8 cellular contexts compared by ENCODE assay signal in the genomic region with DNA sequence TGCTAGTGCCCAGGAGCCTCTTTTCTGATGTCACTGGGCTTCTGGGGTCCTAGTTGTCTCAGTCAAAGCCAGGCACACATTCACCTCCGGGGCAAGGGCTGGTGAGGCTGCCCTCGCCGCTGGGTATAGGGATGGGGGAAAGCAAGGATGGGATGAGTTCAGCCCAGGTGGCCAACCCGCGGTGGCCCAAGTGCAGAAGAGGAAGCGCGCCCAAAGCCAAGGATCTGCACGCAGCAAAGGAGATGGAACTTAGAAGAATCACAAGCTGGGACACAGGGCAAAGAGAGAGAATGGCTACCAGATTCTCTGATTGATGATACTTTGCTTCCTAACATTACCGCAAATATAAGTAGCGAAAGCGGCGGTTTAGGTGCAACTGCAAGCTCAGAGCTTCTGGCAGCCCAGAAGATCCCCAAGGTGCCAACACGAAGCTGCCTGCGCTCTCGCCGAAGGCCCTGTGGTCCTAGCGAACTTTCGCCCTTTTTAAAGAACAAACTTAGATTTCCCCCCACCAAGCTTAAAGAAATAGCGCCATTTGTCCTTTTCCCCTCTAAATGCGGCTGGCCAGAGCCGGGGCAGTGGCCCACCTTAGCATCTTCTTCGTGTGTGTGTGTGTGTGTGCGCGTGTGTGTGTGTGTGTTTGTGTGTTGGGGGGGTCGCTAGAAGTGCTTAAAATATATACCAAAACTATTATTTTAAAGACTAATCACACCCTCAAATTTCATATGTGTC. TPM values are rescaled to one million over a fixed set of nuclear protein-coding genes. Genes with fewer than 3 reads are reported as not detected.
DNase-seq lines count a peak whose midpoint lies in the region; ATAC-seq and TF ChIP-seq lines count a peak whose summit lies in the region.

No MANE protein-coding gene starts in this region.

- no peaks in the 10 kb centered on the region for H3K9me3 Mint-ChIP-seq in endothelial cell (ENCODE audit: unreplicated experiment)

- intact Hi-C loops in colonic mucosa (cut with DNase I): loop anchor here (10.0 kb wide), 2 partner anchors 498 to 648 kb away; no protein-coding TSS in a partner anchor

- peaks cover 44% of the 10 kb centered on the region for H4K20me1 ChIP-seq in BLaER1

- TF ChIP-seq CTCF in endothelial cell (IDR thresholded peaks at IDR 0.05; ENCODE audit: unreplicated experiment): no peak
- no peak for TF ChIP-seq CTCF in colonic mucosa (IDR thresholded peaks at IDR 0.05)

- peaks cover 26% of the 10 kb centered on the region for H3K27me3 Mint-ChIP-seq in endothelial cell (ENCODE audit: unreplicated experiment)

- H3K4me1 ChIP-seq in BLaER1 (peaks cover 47% of the 10 kb centered on the region), SJCRH30 (no peaks in the 10 kb centered on the region), trophoblast cell (ENCODE audit: control insufficient read depth in 1 of 2, insufficient read depth in 2 of 2, low read length in 2 of 2) (peaks cover 17 to 37% of the 10 kb centered on the region in 2 experiments), colonic mucosa (peaks cover 4% of the 10 kb centered on the region)

- no peak overlapping the region for H3K27ac ChIP-seq in BLaER1
- peak overlapping the region; percentile 24; the same call in 1 of the 2 replicates for H3K27ac ChIP-seq in SJCRH30
- H3K27ac ChIP-seq in trophoblast cell (ENCODE audit: low read depth, low read length): no peak overlapping the region
- no peak overlapping the region for H3K27ac ChIP-seq in colonic mucosa

- no peak overlapping the region for H4K8ac ChIP-seq in trophoblast cell (ENCODE audit: low read depth, low read length)

- peak overlapping the region; percentile 83 for H3K4me3 Mint-ChIP-seq in endothelial cell (ENCODE audit: unreplicated experiment)

- WGBS in trophoblast cell (ENCODE audit: extremely low coverage, insufficient coverage, insufficient read length): no CpG with 5 or more reads among the region's 25 CpGs

- peaks cover 65% of the 10 kb centered on the region for H3K27me3 ChIP-seq in BLaER1
- no peaks in the 10 kb centered on the region for H3K27me3 ChIP-seq in SJCRH30
- peaks cover 55% of the 10 kb centered on the region for H3K27me3 ChIP-seq in trophoblast cell (ENCODE audit: insufficient read depth, low read length)
- H3K27me3 ChIP-seq in colonic mucosa: peaks cover 51% of the 10 kb centered on the region

- H3K4me3 ChIP-seq in BLaER1: peak overlapping the region; percentile 77
- H3K4me3 ChIP-seq in SJCRH30: peak overlapping the region; percentile 62
- H3K4me3 ChIP-seq in trophoblast cell (ENCODE audit: low read depth, low read length): no peak overlapping the region
- H3K4me3 ChIP-seq in colonic mucosa: no peak overlapping the region

- H3K4me2 ChIP-seq in BLaER1: peak overlapping the region; percentile 100
- H3K4me2 ChIP-seq in trophoblast cell (ENCODE audit: low read length): peak overlapping the region; percentile 98

- H2BK5ac ChIP-seq in trophoblast cell (ENCODE audit: low read depth, low read length, poor library complexity): no peak overlapping the region

- no peak overlapping the region for H3K9ac ChIP-seq in BLaER1
- no peak overlapping the region for H3K9ac ChIP-seq in trophoblast cell (ENCODE audit: low read length)
- no peak overlapping the region for H3K9ac ChIP-seq in colonic mucosa (ENCODE audit: low read depth in 2 of 2, low read length in 2 of 2)

- H3K14ac ChIP-seq in trophoblast cell (ENCODE audit: low read length): no peak overlapping the region

- peaks cover 14% of the 10 kb centered on the region for H3K9me3 ChIP-seq in BLaER1
- no peaks in the 10 kb centered on the region for H3K9me3 ChIP-seq in SJCRH30 (replicated peaks)
- peaks cover 10% of the 10 kb centered on the region for H3K9me3 ChIP-seq in trophoblast cell (ENCODE audit: insufficient read depth, low read depth, low read length)
- no peaks in the 10 kb centered on the region for H3K9me3 ChIP-seq in colonic mucosa

- no peak overlapping the region for H2BK12ac ChIP-seq in trophoblast cell (ENCODE audit: low read length)

- peaks cover 18% of the 10 kb centered on the region for H3K4me1 Mint-ChIP-seq in endothelial cell (ENCODE audit: unreplicated experiment)

- peaks cover 4% of the 10 kb centered on the region for H3K36me3 Mint-ChIP-seq in endothelial cell (ENCODE audit: low read depth, unreplicated experiment)

- no peaks in the 10 kb centered on the region for H3K79me2 ChIP-seq in trophoblast cell (ENCODE audit: control insufficient read depth, insufficient read depth, low read length, poor library complexity)

- no peak overlapping the region for H3K18ac ChIP-seq in trophoblast cell (ENCODE audit: low read length)

- H4K91ac ChIP-seq in trophoblast cell (ENCODE audit: low read depth, low read length): no peak overlapping the region

- no peak overlapping the region for H2AK5ac ChIP-seq in trophoblast cell (ENCODE audit: low read length)

- no peak overlapping the region for H2BK120ac ChIP-seq in trophoblast cell (ENCODE audit: insufficient read depth, low read length, poor library complexity)

- no peaks in the 10 kb centered on the region for H3K79me1 ChIP-seq in trophoblast cell (ENCODE audit: low read length)

- H3K23ac ChIP-seq in trophoblast cell (ENCODE audit: low read length): no peak overlapping the region

- no peak for DNase-seq in SJCRH30
- peak; percentile 19 for DNase-seq in endothelial cell (ENCODE audit: low spot score)
- no peak for DNase-seq in trophoblast cell
- no peak for DNase-seq in NCI-H345 treated with DMSO at 0.1 percent for 48 hours (lab: John Stamatoyannopoulos, UW; ENCODE audit: unreplicated experiment)
- no peak for DNase-seq in NCI-H128 (lab: John Stamatoyannopoulos, UW; ENCODE audit: unreplicated experiment)
- no peak for DNase-seq in colonic mucosa

- H3K27ac Mint-ChIP-seq in endothelial cell (ENCODE audit: unreplicated experiment): no peak overlapping the region

- H2AFZ ChIP-seq in trophoblast cell (ENCODE audit: insufficient read depth, low read length, poor library complexity): no peak overlapping the region

- H4K12ac ChIP-seq in trophoblast cell (ENCODE audit: low read depth, low read length): no peak overlapping the region

- H3K4ac ChIP-seq in trophoblast cell (ENCODE audit: low read depth, low read length): no peak overlapping the region

- ATAC-seq in HG03460 (IDR thresholded peaks at IDR 0.05; ENCODE audit: unreplicated experiment): no peak

- no peaks in the 10 kb centered on the region for H3K36me3 ChIP-seq in BLaER1
- H3K36me3 ChIP-seq in SJCRH30: no peaks in the 10 kb centered on the region
- no peaks in the 10 kb centered on the region for H3K36me3 ChIP-seq in trophoblast cell (ENCODE audit: control insufficient read depth in 1 of 2, insufficient read depth in 2 of 2, low read length in 2 of 2)
- H3K36me3 ChIP-seq in colonic mucosa: no peaks in the 10 kb centered on the region

RNA-seq across cellular contexts. Expression of a gene that starts 0.9 kb away (rescaled TPM):
- 2.2 and 2.5 TPM in 2 replicates for total RNA-seq in SJCRH30 (2014; rRNA removed; shearing (Covaris generic))
- 0.80 TPM for total RNA-seq in endothelial cell (ENCODE audit: unreplicated experiment)
- polyA plus RNA-seq in trophoblast cell (2013): 0.10 and 0.15 TPM in 2 replicates
- total RNA-seq in colonic mucosa: 1 to 10 TPM in 1 of 2 donors, under 1 TPM in 1; 0.10 to 2.3 TPM

Comparison
In these comparisons a context has a peak if more than half of its experiments do, and no peak if none do; other contexts are left out.
1. H3K4me3 ChIP-seq: peak in BLaER1 (single experiment) and SJCRH30 (single experiment); none in trophoblast cell (single experiment) and colonic mucosa (single experiment).